Comparison of ENCODE assay signal across 10 cellular contexts in the genomic region with DNA sequence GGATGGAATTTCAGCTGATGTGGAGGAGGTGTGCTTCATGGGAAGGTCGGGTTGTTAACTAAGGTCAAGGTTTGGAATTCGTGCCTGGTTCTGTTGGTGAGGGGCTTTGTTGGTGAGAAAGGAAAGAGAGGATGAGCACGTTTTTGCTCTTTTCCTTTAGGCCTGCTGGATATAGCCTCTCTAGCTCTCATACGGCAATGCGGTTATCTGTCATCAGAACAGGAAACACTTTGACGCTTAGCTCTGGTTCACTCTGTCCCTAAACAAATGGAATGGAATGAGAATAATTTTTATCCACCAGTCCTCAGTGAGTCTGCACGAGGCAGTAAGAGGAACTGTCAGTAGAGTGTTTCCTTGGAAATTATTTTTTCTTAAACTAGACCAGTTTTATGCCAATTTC.
A peak's percentile ranks its signal among the peaks of the same experiment; 100 is the strongest.
DNase-seq lines count a peak whose midpoint lies in the region; ATAC-seq and TF ChIP-seq lines count a peak whose summit lies in the region.
"Had no signal": no experiment of that assay in that cellular context is flagged by ENCODE, and none has a peak within 500 bp of the region (broad histone marks: within the 10 kb centered on the region; RNA-seq: fewer than 3 reads in every experiment).

No MANE protein-coding gene starts in this region.

- no peak for DNase-seq in activated naive CD8-positive, alpha-beta T cell treated with anti-CD3 and anti-CD28 coated beads, Interleukin-2, amount 50 U/mL, for 24 hours
- no peak for DNase-seq in activated naive CD8-positive, alpha-beta T cell treated with anti-CD3 and anti-CD28 coated beads for 36 hours
- peak; percentile 5 for DNase-seq in endothelial cell (ENCODE audit: low spot score)
- DNase-seq in vagina (ENCODE audit: extremely low spot score in 2 of 2) = no peak
- no peak for DNase-seq in activated T-cell treated with anti-CD3 and anti-CD28 coated beads, Interleukin-2, amount 50 U/mL, for 24 hours
- DNase-seq in stimulated activated CD8-positive, alpha-beta memory T cell treated with anti-CD3 and anti-CD28 coated beads, Interleukin-4, amount 100 ng/mL, for 48 hours = no peak
- no peak for DNase-seq in superior temporal gyrus (ENCODE audit: extremely low spot score)
- DNase-seq: left colon, NCI-H2171 treated with DMSO at 0.1 percent for 48 hours had no signal

- WGBS in mesodermal cell (ENCODE audit: insufficient coverage in 2 of 2), 2 experiments = 20 to 33% methylated on average over 3 of the region's 7 CpGs

- peaks cover 18% of the 10 kb centered on the region for H3K4me1 Mint-ChIP-seq in activated naive CD8-positive, alpha-beta T cell treated with anti-CD3 and anti-CD28 coated beads, Interleukin-2, amount 50 U/mL, for 24 hours
- H3K4me1 Mint-ChIP-seq in activated naive CD8-positive, alpha-beta T cell treated with anti-CD3 and anti-CD28 coated beads for 36 hours = peaks cover 26% of the 10 kb centered on the region
- peaks cover 11% of the 10 kb centered on the region for H3K4me1 Mint-ChIP-seq in endothelial cell (ENCODE audit: unreplicated experiment)
- peaks cover 17% of the 10 kb centered on the region for H3K4me1 Mint-ChIP-seq in activated T-cell treated with anti-CD3 and anti-CD28 coated beads, Interleukin-2, amount 50 U/mL, for 24 hours (ENCODE audit: low read depth)

- H3K36me3 ChIP-seq in mesodermal cell (ENCODE audit: control insufficient read depth, insufficient read depth, low read length) (no peaks in the 10 kb centered on the region), vagina (no peaks in the 10 kb centered on the region)

- TF ChIP-seq CTCF in endothelial cell (IDR thresholded peaks at IDR 0.05; ENCODE audit: unreplicated experiment) = no peak
- no peak for TF ChIP-seq CTCF in vagina (IDR thresholded peaks at IDR 0.05)

- H3K27me3 ChIP-seq in vagina = no peaks in the 10 kb centered on the region

- H3K27me3 Mint-ChIP-seq in activated naive CD8-positive, alpha-beta T cell treated with anti-CD3 and anti-CD28 coated beads, Interleukin-2, amount 50 U/mL, for 24 hours = no peaks in the 10 kb centered on the region
- H3K27me3 Mint-ChIP-seq in activated naive CD8-positive, alpha-beta T cell treated with anti-CD3 and anti-CD28 coated beads for 36 hours = no peaks in the 10 kb centered on the region
- H3K27me3 Mint-ChIP-seq in endothelial cell (ENCODE audit: unreplicated experiment) = no peaks in the 10 kb centered on the region
- no peaks in the 10 kb centered on the region for H3K27me3 Mint-ChIP-seq in activated T-cell treated with anti-CD3 and anti-CD28 coated beads, Interleukin-2, amount 50 U/mL, for 24 hours

- H3K27ac Mint-ChIP-seq in activated naive CD8-positive, alpha-beta T cell treated with anti-CD3 and anti-CD28 coated beads, Interleukin-2, amount 50 U/mL, for 24 hours = peak overlapping the region; percentile 5
- H3K27ac Mint-ChIP-seq in activated naive CD8-positive, alpha-beta T cell treated with anti-CD3 and anti-CD28 coated beads for 36 hours = no peak overlapping the region
- peak overlapping the region; percentile 15 for H3K27ac Mint-ChIP-seq in endothelial cell (ENCODE audit: unreplicated experiment)
- H3K27ac Mint-ChIP-seq in activated T-cell treated with anti-CD3 and anti-CD28 coated beads, Interleukin-2, amount 50 U/mL, for 24 hours = no peak overlapping the region

- H3K4me1 ChIP-seq in mesodermal cell (ENCODE audit: control insufficient read depth, insufficient read depth, low read length, poor library complexity, severe bottlenecking) (peaks cover 21% of the 10 kb centered on the region), vagina (peaks cover 18% of the 10 kb centered on the region)

- H3K36me3 Mint-ChIP-seq in activated naive CD8-positive, alpha-beta T cell treated with anti-CD3 and anti-CD28 coated beads, Interleukin-2, amount 50 U/mL, for 24 hours (ENCODE audit: low read depth) = peaks cover 8% of the 10 kb centered on the region
- peaks cover 17% of the 10 kb centered on the region for H3K36me3 Mint-ChIP-seq in activated naive CD8-positive, alpha-beta T cell treated with anti-CD3 and anti-CD28 coated beads for 36 hours
- H3K36me3 Mint-ChIP-seq in endothelial cell (ENCODE audit: low read depth, unreplicated experiment) = no peaks in the 10 kb centered on the region
- H3K36me3 Mint-ChIP-seq in activated T-cell treated with anti-CD3 and anti-CD28 coated beads, Interleukin-2, amount 50 U/mL, for 24 hours (ENCODE audit: low read depth) = peaks cover 11% of the 10 kb centered on the region

- H3K4me3 ChIP-seq in mesodermal cell (ENCODE audit: extremely low read depth, insufficient read depth, low read length, poor library complexity, severe bottlenecking) (no peak overlapping the region), vagina (peak overlapping the region in 1 of 2 donors; percentile 6)

- ATAC-seq in activated naive CD8-positive, alpha-beta T cell treated with anti-CD3 and anti-CD28 coated beads, Interleukin-2, amount 50 U/mL, for 24 hours = no peak
- ATAC-seq: left colon had no signal

- peak overlapping the region; percentile 78 for H3K27ac ChIP-seq in mesodermal cell (ENCODE audit: low read depth, low read length, severe bottlenecking)
- H3K27ac ChIP-seq in vagina = peak overlapping the region; percentile 53

- H3K9me3 ChIP-seq in mesodermal cell (ENCODE audit: control insufficient read depth, low read length) = no peaks in the 10 kb centered on the region
- H3K9me3 ChIP-seq in vagina = no peaks in the 10 kb centered on the region

- H3K4me3 Mint-ChIP-seq in activated naive CD8-positive, alpha-beta T cell treated with anti-CD3 and anti-CD28 coated beads, Interleukin-2, amount 50 U/mL, for 24 hours = no peak overlapping the region
- no peak overlapping the region for H3K4me3 Mint-ChIP-seq in activated naive CD8-positive, alpha-beta T cell treated with anti-CD3 and anti-CD28 coated beads for 36 hours
- no peak overlapping the region for H3K4me3 Mint-ChIP-seq in endothelial cell (ENCODE audit: unreplicated experiment)
- no peak overlapping the region for H3K4me3 Mint-ChIP-seq in activated T-cell treated with anti-CD3 and anti-CD28 coated beads, Interleukin-2, amount 50 U/mL, for 24 hours

- intact Hi-C loops in vagina (cut with DNase I) = no loop called here

- no peak for TF ChIP-seq POLR2A in vagina (IDR thresholded peaks at IDR 0.05)

- no peaks in the 10 kb centered on the region for H3K9me3 Mint-ChIP-seq in activated naive CD8-positive, alpha-beta T cell treated with anti-CD3 and anti-CD28 coated beads, Interleukin-2, amount 50 U/mL, for 24 hours
- H3K9me3 Mint-ChIP-seq in activated naive CD8-positive, alpha-beta T cell treated with anti-CD3 and anti-CD28 coated beads for 36 hours = no peaks in the 10 kb centered on the region
- no peaks in the 10 kb centered on the region for H3K9me3 Mint-ChIP-seq in endothelial cell (ENCODE audit: unreplicated experiment)
- no peaks in the 10 kb centered on the region for H3K9me3 Mint-ChIP-seq in activated T-cell treated with anti-CD3 and anti-CD28 coated beads, Interleukin-2, amount 50 U/mL, for 24 hours

Comparison
In these comparisons a context has a peak if more than half of its experiments do, and no peak if none do; other contexts are left out.
1. H3K27ac Mint-ChIP-seq: peak in activated naive CD8-positive, alpha-beta T cell treated with anti-CD3 and anti-CD28 coated beads, Interleukin-2, amount 50 U/mL, for 24 hours (single experiment) and endothelial cell (single experiment); none in activated naive CD8-positive, alpha-beta T cell treated with anti-CD3 and anti-CD28 coated beads for 36 hours (single experiment) and activated T-cell treated with anti-CD3 and anti-CD28 coated beads, Interleukin-2, amount 50 U/mL, for 24 hours (single experiment).